ENCODE assay signal across 20 cellular contexts in the genomic region with DNA sequence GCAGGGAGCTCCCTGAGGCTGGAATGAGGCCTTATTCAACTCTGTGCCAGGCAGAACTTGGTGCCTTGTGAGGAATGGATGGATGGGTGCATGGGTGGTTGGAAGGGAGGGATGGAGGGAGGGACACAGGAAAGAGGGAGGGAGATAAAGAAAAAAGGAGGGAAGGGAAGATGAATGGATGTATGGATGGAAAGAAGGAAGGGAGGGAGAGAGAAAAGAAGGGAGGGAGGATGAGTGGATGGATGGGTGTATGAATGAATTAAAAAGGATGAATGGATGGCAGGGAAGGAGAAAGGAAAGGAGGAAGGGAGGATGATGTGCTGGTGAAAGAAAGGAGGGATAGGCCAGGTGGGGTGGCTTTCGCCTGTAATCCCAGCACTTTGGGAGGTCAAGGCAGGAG.
DNase-seq lines count a peak whose midpoint lies in the region; ATAC-seq and TF ChIP-seq lines count a peak whose summit lies in the region.
"Had no signal": no experiment of that assay in that cellular context is flagged by ENCODE, and none has a peak within 500 bp of the region (broad histone marks: within the 10 kb centered on the region; RNA-seq: fewer than 3 reads in every experiment).

No MANE protein-coding gene starts in this region.

- no peaks in the 10 kb centered on the region for H3K9me3 Mint-ChIP-seq in nephron progenitor cell
- H3K9me3 Mint-ChIP-seq: CD4-positive, alpha-beta memory T cell; CD4-positive, CD25-positive, alpha-beta regulatory T cell; CD8-positive, alpha-beta memory T cell had no signal

- no peaks in the 10 kb centered on the region for H3K36me3 Mint-ChIP-seq in nephron progenitor cell (ENCODE audit: low read depth)
- H3K36me3 Mint-ChIP-seq: CD14-positive monocyte; CD4-positive, alpha-beta memory T cell; CD4-positive, CD25-positive, alpha-beta regulatory T cell; CD8-positive, alpha-beta memory T cell had no signal

- H3K27me3 Mint-ChIP-seq in nephron progenitor cell (ENCODE audit: low read depth, poor library complexity): peaks cover 39% of the 10 kb centered on the region
- H3K27me3 Mint-ChIP-seq: CD4-positive, CD25-positive, alpha-beta regulatory T cell had no signal

- peak overlapping the region; percentile 29 for H3K27ac Mint-ChIP-seq in nephron progenitor cell
- H3K27ac Mint-ChIP-seq: B cell, CD14-positive monocyte had no signal

- no peak overlapping the region for H3K4me3 ChIP-seq in BLaER1
- H3K4me3 ChIP-seq in HEK293 (ENCODE audit: low read depth, low read length): no peak overlapping the region
- H3K4me3 ChIP-seq in effector memory CD4-positive, alpha-beta T cell (ENCODE audit: insufficient read depth, low read depth, low read length, poor library complexity, severe bottlenecking): no peak overlapping the region
- H3K4me3 ChIP-seq: A549, GM12878 had no signal

- H3K4me3 Mint-ChIP-seq in nephron progenitor cell: no peak overlapping the region
- H3K4me3 Mint-ChIP-seq: B cell; CD14-positive monocyte; CD4-positive, alpha-beta memory T cell; CD4-positive, CD25-positive, alpha-beta regulatory T cell; CD8-positive, alpha-beta memory T cell had no signal

- H3K27me3 ChIP-seq in BLaER1: no peaks in the 10 kb centered on the region
- H3K27me3 ChIP-seq in effector memory CD4-positive, alpha-beta T cell (replicated peaks; ENCODE audit: control insufficient read depth, insufficient read depth, low read length, poor library complexity, severe bottlenecking): no peaks in the 10 kb centered on the region

- H3K27ac ChIP-seq in BLaER1 (no peak overlapping the region; the same call in 1 of the 2 replicates), HEK293 (ENCODE audit: extremely low read depth, low read depth, low read length) (no peak overlapping the region)
- H3K27ac ChIP-seq in effector memory CD4-positive, alpha-beta T cell (ENCODE audit: insufficient read depth, low read length, poor library complexity, severe bottlenecking): no peak overlapping the region
- H3K27ac ChIP-seq: A549 had no signal

- no peak overlapping the region for H3K9ac ChIP-seq in BLaER1

- TF ChIP-seq CTCF in HEK293 (tag by site-specific recombination; IDR thresholded peaks at IDR 0.05) (no peak), nephron progenitor cell (IDR thresholded peaks at IDR 0.05) (no peak)

- POLR2A ChIA-PET in HEK293 (lab: Yijun Ruan, JAX): no interaction called here

- peaks cover 67% of the 10 kb centered on the region for H3K4me1 Mint-ChIP-seq in nephron progenitor cell
- H3K4me1 Mint-ChIP-seq: B cell; CD14-positive monocyte; CD4-positive, alpha-beta memory T cell; CD4-positive, CD25-positive, alpha-beta regulatory T cell; CD8-positive, alpha-beta memory T cell had no signal

- H3K36me3 ChIP-seq in BLaER1 (no peaks in the 10 kb centered on the region), HEK293 (ENCODE audit: control insufficient read depth in 2 of 2, insufficient read depth in 1 of 2, low read length in 2 of 2) (no peaks in the 10 kb centered on the region)
- no peaks in the 10 kb centered on the region for H3K36me3 ChIP-seq in effector memory CD4-positive, alpha-beta T cell (ENCODE audit: control insufficient read depth, insufficient read depth, low read length)

- H3K4me1 ChIP-seq in BLaER1 (peaks cover 51% of the 10 kb centered on the region), HEK293 (ENCODE audit: control insufficient read depth, insufficient read depth, low read length) (no peaks in the 10 kb centered on the region)
- no peaks in the 10 kb centered on the region for H3K4me1 ChIP-seq in effector memory CD4-positive, alpha-beta T cell (ENCODE audit: control insufficient read depth, insufficient read depth, low read length, poor library complexity, severe bottlenecking)

- H3K9me3 ChIP-seq in BLaER1: no peaks in the 10 kb centered on the region
- H3K9me3 ChIP-seq in HEK293 (ENCODE audit: control insufficient read depth, insufficient read depth, low read depth, low read length): no peaks in the 10 kb centered on the region
- no peaks in the 10 kb centered on the region for H3K9me3 ChIP-seq in effector memory CD4-positive, alpha-beta T cell (ENCODE audit: control insufficient read depth, low read length)
- H3K9me3 ChIP-seq: A549 had no signal

- H3K4me2 ChIP-seq in BLaER1: peak overlapping the region; percentile 83; the same call in 1 of the 2 replicates
- H3K4me2 ChIP-seq: A549 had no signal

- DNase-seq in nephron progenitor cell: no peak
- no peak for DNase-seq in effector memory CD4-positive, alpha-beta T cell
- DNase-seq in NCI-H2227 (lab: John Stamatoyannopoulos, UW; ENCODE audit: unreplicated experiment): no peak
- DNase-seq: AML-193; C1 segment of cervical spinal cord; CD4-positive, alpha-beta memory T cell; CD4-positive, CD25-positive, alpha-beta regulatory T cell; COR-L47; DMS 273 treated with DMSO at 0.1 percent for 48 hours; DMS79; EL; GDM1 had no signal

- H4K20me1 ChIP-seq in BLaER1: no peaks in the 10 kb centered on the region

- no peak for ATAC-seq in HG03342 (IDR thresholded peaks at IDR 0.05; ENCODE audit: unreplicated experiment)
- ATAC-seq: A549 had no signal

- CTCF ChIA-PET in HEK293 (lab: Yijun Ruan, JAX): interaction anchor here (0.7 to 3.9 kb wide), 5 partner anchors 9 to 204 kb away, joined by 4 to 15 read pairs (median 5); no protein-coding TSS in a partner anchor

TF ChIP-seq in HEK293, 187 proteins besides CTCF, POLR2A, EP300 and RAD21:
- TF ChIP-seq ZNF366 (tag by site-specific recombination; conservative IDR thresholded peaks at IDR 0.05) (peak; percentile 92), ZBTB17 (tag by site-specific recombination; IDR thresholded peaks at IDR 0.05) (0 out of 2 replicates have a peak, but pooled peaks have one; percentile 26), ZNF138 (tag by site-specific recombination; IDR thresholded peaks at IDR 0.05; ENCODE audit: borderline replicate concordance) (no peak), ZFP3 (tag by site-specific recombination; IDR thresholded peaks at IDR 0.05; ENCODE audit: low read depth) (no peak), ZSCAN16 (tag by site-specific recombination; IDR thresholded peaks at IDR 0.05) (no peak), MZF1 (tag by site-specific recombination; IDR thresholded peaks at IDR 0.05; ENCODE audit: borderline replicate concordance) (no peak)
